In genomic region chr12:46935448-46935847, GRCh38 we compare ENCODE assay signal across 35 cellular contexts.
"Had no signal": no experiment of that assay in that cellular context is flagged by ENCODE, and none has a peak within 500 bp of the region (broad histone marks: within the 10 kb centered on the region; RNA-seq: fewer than 3 reads in every experiment).

No MANE protein-coding gene starts in this region.

- DNase-seq: Karpas-422, Kasumi-1, MG63, MM.1S, MV-4-11, NCI-H1048, NCI-H1092, NCI-H1092 treated with DMSO at 0.1 percent for 48 hours, NCI-H1105, NCI-H1105 treated with DMSO at 0.1 percent for 48 hours, NCI-H1417, NCI-H1417 treated with DMSO at 0.1 percent for 48 hours, NCI-H1436 treated with DMSO at 0.1 percent for 48 hours, NCI-H146, NCI-H1694, NCI-H1694 treated with DMSO at 0.1 percent for 48 hours, NCI-H187, NCI-H187 treated with DMSO at 0.1 percent for 48 hours, NCI-H1930, NCI-H2029, NCI-H2029 treated with DMSO at 0.1 percent for 48 hours, NCI-H2081, NCI-H2081 treated with DMSO at 0.1 percent for 48 hours, NCI-H2107, NCI-H2171, NCI-H2171 treated with DMSO at 0.1 percent for 48 hours, NCI-H2227 treated with DMSO at 0.1 percent for 48 hours, NCI-H226, NCI-H345, NCI-H446, NCI-H446 treated with DMSO at 0.1 percent for 48 hours, NCI-H510A, NCI-H510A treated with DMSO at 0.1 percent for 48 hours, NCI-H524, NCI-H524 treated with DMSO at 0.1 percent for 48 hours had no signal

- H3K4me3 ChIP-seq: MG63 had no signal

- H3K36me3 ChIP-seq: MG63 had no signal

- H3K27me3 ChIP-seq: MG63 had no signal
